9 cellular contexts compared by ENCODE assay signal in the genomic region with DNA sequence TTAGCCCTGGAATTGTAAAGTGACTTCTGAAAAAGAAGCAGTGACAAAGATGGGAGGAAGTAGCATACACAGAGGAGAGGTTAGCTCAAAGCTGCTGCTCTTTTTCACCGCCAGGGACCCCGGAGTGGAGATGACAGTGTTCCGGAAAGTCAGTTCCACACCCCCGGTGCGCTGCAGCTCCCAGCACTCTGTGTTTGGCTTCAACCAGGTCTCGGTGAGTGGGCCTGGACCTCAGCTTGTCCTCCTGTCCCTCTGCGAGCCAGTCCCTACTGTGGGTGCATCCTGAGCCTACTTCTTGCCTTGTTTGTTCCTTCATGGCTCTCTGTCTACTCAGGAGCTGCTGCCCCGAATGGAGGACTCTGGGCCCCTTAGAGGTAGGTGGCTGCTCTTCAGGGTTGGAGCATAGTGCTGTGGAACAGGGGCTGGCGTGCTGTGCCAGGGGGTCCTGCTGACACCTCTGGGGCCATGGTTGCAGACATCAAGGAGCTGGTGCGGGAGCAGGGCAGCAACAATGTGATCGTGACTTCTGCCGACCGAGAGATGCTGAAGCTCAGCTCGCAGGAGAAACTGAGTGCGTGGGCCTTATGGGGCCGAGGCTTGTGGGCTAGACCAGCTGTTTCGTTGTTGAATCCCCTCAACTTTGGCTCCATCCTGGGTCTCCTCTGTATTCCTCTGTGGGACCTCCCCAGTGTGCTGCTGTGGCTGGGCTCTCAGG. TPM values are rescaled to one million over a fixed set of nuclear protein-coding genes. Genes with fewer than 3 reads are reported as not detected.
DNase-seq lines count a peak whose midpoint lies in the region; ATAC-seq, FAIRE-seq and TF ChIP-seq lines count a peak whose summit lies in the region.
"Had no signal": no experiment of that assay in that cellular context is flagged by ENCODE, and none has a peak within 500 bp of the region (broad histone marks: within the 10 kb centered on the region; RNA-seq: fewer than 3 reads in every experiment).

No MANE protein-coding gene starts in this region.

- H3K4me1 Mint-ChIP-seq in CD4-positive, alpha-beta T cell (ENCODE audit: low read depth) = peaks cover 38% of the 10 kb centered on the region
- peaks cover 16 to 31% of the 10 kb centered on the region in 2 donors for H3K4me1 Mint-ChIP-seq in natural killer cell treated with Interleukin-12 subunit alpha and Interleukin-12 subunit beta and Interleukin-15 and Interleukin-18, amount 100 ng/mL, for 72 hours (ENCODE audit: low read depth in 2 of 2)

- CTCF ChIA-PET in CD4-positive, alpha-beta T cell (lab: Charles Lee) = interaction anchor here (1.5 to 3.1 kb wide), 3 partner anchors 9 to 94 kb away, joined by 4 to 9 read pairs (median 6); partner anchors contain the start of genes KAT5 and SIPA1
- CTCF ChIA-PET in K562 (lab: Yijun Ruan, JAX; ENCODE audit: low intra/inter-chr PET ratio) = no interaction called here

- peaks cover 17 to 63% of the 10 kb centered on the region in 2 experiments for H3K4me1 ChIP-seq in K562 (replicated peaks in 1 of 2; ENCODE audit: control insufficient read depth in 2 of 2, insufficient read depth in 2 of 2, low read length in 2 of 2)

- in situ Hi-C loops in K562 (cut with MboI) = no loop called here

- POLR2A ChIA-PET in CD4-positive, alpha-beta T cell (lab: Charles Lee) = interaction anchor here (0.7 to 6.0 kb wide), 5 partner anchors 9 to 163 kb away, joined by 3 to 79 read pairs (median 50); partner anchors contain the start of genes RELA and SIPA1
- POLR2A ChIA-PET in K562 (lab: Yijun Ruan, JAX) = interaction anchor here (0.6 to 1.0 kb wide), 3 partner anchors 10 to 381 kb away, joined by 3 to 5 read pairs (median 3); no protein-coding TSS in a partner anchor

- peak overlapping the region; percentile 85 to 97; a peak in 3 of 4 replicates for H3K9ac ChIP-seq in K562 (ENCODE audit: insufficient read depth in 1 of 2, low read depth in 2 of 2, low read length in 2 of 2)

- peak overlapping the region; percentile 81 for H3K27ac Mint-ChIP-seq in CD4-positive, alpha-beta T cell
- H3K27ac Mint-ChIP-seq in natural killer cell treated with Interleukin-12 subunit alpha and Interleukin-12 subunit beta and Interleukin-15 and Interleukin-18, amount 100 ng/mL, for 72 hours = peak overlapping the region; percentile 75 to 84

- TSS peak; percentile 49 for BruUV-seq in K562 (replicated peaks; lab: Mats Ljungman, UMichigan)

- no peak overlapping the region for H2AFZ ChIP-seq in K562 (ENCODE audit: low read depth, low read length)

- H3K36me3 Mint-ChIP-seq in CD4-positive, alpha-beta T cell (ENCODE audit: low read depth) = peaks cover 66% of the 10 kb centered on the region
- H3K36me3 Mint-ChIP-seq in natural killer cell treated with Interleukin-12 subunit alpha and Interleukin-12 subunit beta and Interleukin-15 and Interleukin-18, amount 100 ng/mL, for 72 hours = peaks cover 8% of the 10 kb centered on the region

- no peaks in the 10 kb centered on the region for H3K9me3 Mint-ChIP-seq in CD4-positive, alpha-beta T cell
- H3K9me3 Mint-ChIP-seq in natural killer cell treated with Interleukin-12 subunit alpha and Interleukin-12 subunit beta and Interleukin-15 and Interleukin-18, amount 100 ng/mL, for 72 hours = no peaks in the 10 kb centered on the region

- TF ChIP-seq RAD21 in K562 (CRISPR knock-in tag; conservative IDR thresholded peaks at IDR 0.05 in 1 of 2, IDR thresholded peaks at IDR 0.05 in 1 of 2) = no peak

- no peak for ATAC-seq in CD4-positive, alpha-beta T cell (ENCODE audit: poor library complexity)
- ATAC-seq in K562 (no peak), GM19455 (IDR thresholded peaks at IDR 0.05; ENCODE audit: unreplicated experiment) (no peak)
- ATAC-seq in natural killer cell treated with Interleukin-12 subunit alpha and Interleukin-12 subunit beta and Interleukin-15 and Interleukin-18, amount 100 ng/mL, for 72 hours = no peak
- ATAC-seq: pancreas had no signal

- DNase-seq in CD4-positive, alpha-beta T cell = no peak
- no peak for DNase-seq in Jurkat, Clone E6-1 (ENCODE audit: low read depth, low spot score)
- no peak for DNase-seq in K562 (ENCODE audit: extremely low read depth in 1 of 4, low spot score in 3 of 4)
- DNase-seq in natural killer cell treated with Interleukin-12 subunit alpha and Interleukin-12 subunit beta and Interleukin-15 and Interleukin-18, amount 100 ng/mL, for 72 hours (ENCODE audit: low spot score) = no peak
- no peak for DNase-seq in anterior cingulate cortex (lab: John Stamatoyannopoulos, UW)
- DNase-seq in UCSD-AML1 (lab: John Stamatoyannopoulos, UW; ENCODE audit: unreplicated experiment) = no peak
- no peak for DNase-seq in NCI-H69 (lab: John Stamatoyannopoulos, UW)

- H3K9me3 ChIP-seq in CD4-positive, alpha-beta T cell (ENCODE audit: control insufficient read depth, low read length) = no peaks in the 10 kb centered on the region
- no peaks in the 10 kb centered on the region for H3K9me3 ChIP-seq in K562 (replicated peaks; ENCODE audit: control insufficient read depth, insufficient read depth, low read depth, low read length)
- H3K9me3 ChIP-seq: pancreas had no signal

- no peaks in the 10 kb centered on the region for H3K27me3 Mint-ChIP-seq in CD4-positive, alpha-beta T cell
- H3K27me3 Mint-ChIP-seq in natural killer cell treated with Interleukin-12 subunit alpha and Interleukin-12 subunit beta and Interleukin-15 and Interleukin-18, amount 100 ng/mL, for 72 hours = no peaks in the 10 kb centered on the region

- no peaks in the 10 kb centered on the region for H3K9me1 ChIP-seq in K562 (ENCODE audit: control insufficient read depth, insufficient read depth, low read length)

- H3K27me3 ChIP-seq in CD4-positive, alpha-beta T cell (ENCODE audit: control insufficient read depth, insufficient read depth, low read length) = no peaks in the 10 kb centered on the region
- H3K27me3 ChIP-seq in K562 (ENCODE audit: control insufficient read depth in 2 of 2, insufficient read depth in 2 of 2, low read length in 2 of 2) = no peaks in the 10 kb centered on the region
- H3K27me3 ChIP-seq: pancreas had no signal

- WGBS in K562 (ENCODE audit: insufficient coverage, low coverage, missing lambda C conversion rate) = 91% methylated on average over 17 of the region's 17 CpGs

- no peak for TF ChIP-seq CTCF in CD4-positive, alpha-beta T cell (IDR thresholded peaks at IDR 0.05)
- TF ChIP-seq CTCF in K562 (IDR thresholded peaks at IDR 0.05 in 2 of 3, conservative IDR thresholded peaks at IDR 0.05 in 1 of 3; ENCODE audit: insufficient read depth in 2 of 3, low read depth in 1 of 3, low read length in 3 of 3) = no peak

- H3K79me2 ChIP-seq in K562 (ENCODE audit: control insufficient read depth, insufficient read depth, low read length) = peaks cover 52% of the 10 kb centered on the region

- intact Hi-C loops in CD4-positive, alpha-beta T cell (cut with DNase I, micrococcal nuclease) = loop anchor here (2.0 to 5.0 kb wide), 4 partner anchors 22 to 240 kb away; partner anchors contain the start of genes CFL1 (in 1 of the 2), KAT5 (in 1 of the 2) and SIPA1 (in 1 of the 2)
- intact Hi-C loops in K562 (cut with micrococcal nuclease) = no loop called here

- TF ChIP-seq POLR2A in K562 (conservative IDR thresholded peaks at IDR 0.05) = no peak

- peak overlapping the region; percentile 97 for H3K4me3 ChIP-seq in Jurkat, Clone E6-1 (ENCODE audit: low read length)
- peak overlapping the region; percentile 94 for H3K4me3 ChIP-seq in K562

- peak overlapping the region; percentile 96 for H3K4me3 Mint-ChIP-seq in CD4-positive, alpha-beta T cell
- H3K4me3 Mint-ChIP-seq in natural killer cell treated with Interleukin-12 subunit alpha and Interleukin-12 subunit beta and Interleukin-15 and Interleukin-18, amount 100 ng/mL, for 72 hours = peak overlapping the region; percentile 98

- H3K4me2 ChIP-seq in K562 (ENCODE audit: insufficient read depth, low read length) = peak overlapping the region; percentile 90

- no peak overlapping the region for H3K27ac ChIP-seq in CD4-positive, alpha-beta T cell (ENCODE audit: low read depth, low read length)
- H3K27ac ChIP-seq in K562 (ENCODE audit: extremely low read depth, low read depth, low read length) = no peak overlapping the region; the same call in 2 of the 3 replicates
- H3K27ac ChIP-seq: pancreas had no signal

- no peaks in the 10 kb centered on the region; the same call in 1 of the 2 replicates for H4K20me1 ChIP-seq in K562 (replicated peaks; ENCODE audit: control insufficient read depth, insufficient read depth, low read length)

- peaks cover 60% of the 10 kb centered on the region; the same call in 2 of the 3 replicates for H3K36me3 ChIP-seq in K562 (ENCODE audit: control insufficient read depth, insufficient read depth, low read length)

- no peak for TF ChIP-seq EP300 in K562 (IDR thresholded peaks at IDR 0.05; ENCODE audit: low read length)

- FAIRE-seq in K562 (lab: Jason Lieb, UNC) = no peak
- FAIRE-seq: pancreas had no signal

RNA-seq across cellular contexts. Expression of gene PCNX3, which starts 1.7 kb away (rescaled TPM):
- total RNA-seq in CD4-positive, alpha-beta T cell = 10 to 100 TPM; 37.3 to 40.5 TPM
- 29.9 TPM for polyA plus RNA-seq in Jurkat, Clone E6-1 (2012; ENCODE audit: insufficient read depth, insufficient read length)
- total RNA-seq in K562 (2011; cell fraction: chromatin; rRNA removed; ENCODE audit: low replicate concordance) = 75.0 and 267 TPM in 2 replicates
- total RNA-seq in K562 (2011; cell fraction: nucleolus; rRNA removed) = 170 and 187 TPM in 2 replicates
- total RNA-seq in K562 (2011; cell fraction: nucleoplasm; rRNA removed) = 110 and 119 TPM in 2 replicates
- 21.3 and 24.3 TPM in 2 replicates for total RNA-seq in K562 (2014; rRNA removed)
- 2.5 and 4.3 TPM in 2 replicates for total RNA-seq in K562 (2014; rRNA removed; fragmentation: Illumina TruSeq; extraction: Trizol)
- 13.9 and 14.1 TPM in 2 replicates for total RNA-seq in K562 (2015; rRNA removed; fragmentation: Illumina TruSeq; extraction: Trizol)
- total RNA-seq in K562 (2021) = 40.0 and 47.8 TPM in 2 replicates
- polyA plus RNA-seq in K562 (2011; rRNA removed) = 9.2 and 19.0 TPM in 2 replicates
- 17.7 and 33.4 TPM in 2 replicates for polyA plus RNA-seq in K562 (2011; cell fraction: cytosol; rRNA removed)
- 87.8 and 157 TPM in 2 replicates for polyA plus RNA-seq in K562 (2011; cell fraction: nucleus; rRNA removed)
- 25.3 and 40.1 TPM in 2 replicates for polyA plus RNA-seq in K562 (2012)
- polyA plus RNA-seq in K562 (2014; fragmentation: Illumina TruSeq; extraction: Trizol) = 12.8 and 28.6 TPM in 2 replicates
- under 1 TPM; 0.11 to 0.29 TPM for polyA plus RNA-seq in K562 (2014; fragmentation: Nextera tagmentation; extraction: Ambion mirVana)
- 30.1 and 32.8 TPM in 2 replicates for polyA plus RNA-seq in K562 (2014; rRNA removed)
- polyA minus RNA-seq in K562 (2011; rRNA and poly(A)+ RNA removed) = 8.4 and 10.6 TPM in 2 replicates
- polyA minus RNA-seq in K562 (2011; cell fraction: cytosol; rRNA and poly(A)+ RNA removed) = 25.9 and 35.1 TPM in 2 replicates
- polyA minus RNA-seq in K562 (2011; cell fraction: nucleus; rRNA and poly(A)+ RNA removed) = 43.0 and 43.9 TPM in 2 replicates
- total RNA-seq in natural killer cell treated with Interleukin-12 subunit alpha and Interleukin-12 subunit beta and Interleukin-15 and Interleukin-18, amount 100 ng/mL, for 72 hours = 10 to 100 TPM; 65.1 to 96.9 TPM

RNA-seq across cellular contexts. Expression of gene MAP3K11, which starts 3.3 kb away (rescaled TPM):
- 10 to 100 TPM; 45.2 to 45.8 TPM for total RNA-seq in CD4-positive, alpha-beta T cell
- polyA plus RNA-seq in Jurkat, Clone E6-1 (2012; ENCODE audit: insufficient read depth, insufficient read length) = 37.0 TPM
- total RNA-seq in K562 (2011; cell fraction: chromatin; rRNA removed; ENCODE audit: low replicate concordance) = 60.6 and 168 TPM in 2 replicates
- total RNA-seq in K562 (2011; cell fraction: nucleolus; rRNA removed) = 72.6 and 83.4 TPM in 2 replicates
- 51.5 and 63.5 TPM in 2 replicates for total RNA-seq in K562 (2011; cell fraction: nucleoplasm; rRNA removed)
- total RNA-seq in K562 (2014; rRNA removed) = 28.7 and 39.9 TPM in 2 replicates
- 5.4 and 9.0 TPM in 2 replicates for total RNA-seq in K562 (2014; rRNA removed; fragmentation: Illumina TruSeq; extraction: Trizol)
- total RNA-seq in K562 (2015; rRNA removed; fragmentation: Illumina TruSeq; extraction: Trizol) = 18.2 and 20.5 TPM in 2 replicates
- total RNA-seq in K562 (2021) = 42.7 and 47.7 TPM in 2 replicates
- 13.1 and 18.0 TPM in 2 replicates for polyA plus RNA-seq in K562 (2011; rRNA removed)
- 19.3 and 52.1 TPM in 2 replicates for polyA plus RNA-seq in K562 (2011; cell fraction: cytosol; rRNA removed)
- polyA plus RNA-seq in K562 (2011; cell fraction: nucleus; rRNA removed) = 31.1 and 52.1 TPM in 2 replicates
- 35.9 and 37.4 TPM in 2 replicates for polyA plus RNA-seq in K562 (2012)
- polyA plus RNA-seq in K562 (2014; fragmentation: Illumina TruSeq; extraction: Trizol) = 12.2 and 23.0 TPM in 2 replicates
- polyA plus RNA-seq in K562 (2014; fragmentation: Nextera tagmentation; extraction: Ambion mirVana) = 1 to 10 TPM in 1 of 2 experiments, under 1 TPM in 1; 0.77 to 1.6 TPM
- 25.0 and 31.6 TPM in 2 replicates for polyA plus RNA-seq in K562 (2014; rRNA removed)
- 14.7 TPM in 2 replicates for polyA minus RNA-seq in K562 (2011; rRNA and poly(A)+ RNA removed)
- polyA minus RNA-seq in K562 (2011; cell fraction: cytosol; rRNA and poly(A)+ RNA removed) = 23.4 and 26.2 TPM in 2 replicates
- 24.2 and 31.1 TPM in 2 replicates for polyA minus RNA-seq in K562 (2011; cell fraction: nucleus; rRNA and poly(A)+ RNA removed)
- 10 to 100 TPM; 81.1 to 83.3 TPM for total RNA-seq in natural killer cell treated with Interleukin-12 subunit alpha and Interleukin-12 subunit beta and Interleukin-15 and Interleukin-18, amount 100 ng/mL, for 72 hours

RNA-seq across cellular contexts. Expression of gene SIPA1, which starts 20.6 kb away (rescaled TPM):
- 100 to 1,000 TPM; 272 to 298 TPM for total RNA-seq in CD4-positive, alpha-beta T cell
- 41.1 TPM for polyA plus RNA-seq in Jurkat, Clone E6-1 (2012; ENCODE audit: insufficient read depth, insufficient read length)
- total RNA-seq in K562 (2011; cell fraction: chromatin; rRNA removed; ENCODE audit: low replicate concordance) = 26.8 and 126 TPM in 2 replicates
- total RNA-seq in K562 (2011; cell fraction: nucleolus; rRNA removed) = 79.4 and 96.4 TPM in 2 replicates
- total RNA-seq in K562 (2011; cell fraction: nucleoplasm; rRNA removed) = 35.7 and 43.0 TPM in 2 replicates
- 45.7 and 56.0 TPM in 2 replicates for total RNA-seq in K562 (2014; rRNA removed)
- total RNA-seq in K562 (2014; rRNA removed; fragmentation: Illumina TruSeq; extraction: Trizol) = 12.4 and 14.2 TPM in 2 replicates
- total RNA-seq in K562 (2015; rRNA removed; fragmentation: Illumina TruSeq; extraction: Trizol) = 28.3 and 29.2 TPM in 2 replicates
- 83.1 and 85.8 TPM in 2 replicates for total RNA-seq in K562 (2021)
- polyA plus RNA-seq in K562 (2011; rRNA removed) = 16.8 and 31.3 TPM in 2 replicates
- 19.5 and 74.2 TPM in 2 replicates for polyA plus RNA-seq in K562 (2011; cell fraction: cytosol; rRNA removed)
- polyA plus RNA-seq in K562 (2011; cell fraction: nucleus; rRNA removed) = 72.0 and 175 TPM in 2 replicates
- polyA plus RNA-seq in K562 (2012) = 54.8 and 65.0 TPM in 2 replicates
- polyA plus RNA-seq in K562 (2014; fragmentation: Illumina TruSeq; extraction: Trizol) = 15.5 and 30.0 TPM in 2 replicates
- 1 to 10 TPM in 1 of 2 experiments, under 1 TPM in 1; 0.25 to 1.4 TPM for polyA plus RNA-seq in K562 (2014; fragmentation: Nextera tagmentation; extraction: Ambion mirVana)
- polyA plus RNA-seq in K562 (2014; rRNA removed) = 34.7 and 37.2 TPM in 2 replicates
- polyA minus RNA-seq in K562 (2011; rRNA and poly(A)+ RNA removed) = 15.4 and 26.3 TPM in 2 replicates
- polyA minus RNA-seq in K562 (2011; cell fraction: cytosol; rRNA and poly(A)+ RNA removed) = 43.1 and 44.1 TPM in 2 replicates
- polyA minus RNA-seq in K562 (2011; cell fraction: nucleus; rRNA and poly(A)+ RNA removed) = 26.3 and 33.0 TPM in 2 replicates
- total RNA-seq in natural killer cell treated with Interleukin-12 subunit alpha and Interleukin-12 subunit beta and Interleukin-15 and Interleukin-18, amount 100 ng/mL, for 72 hours = 100 to 1,000 TPM; 139 to 140 TPM

RNA-seq across cellular contexts. Expression of gene KCNK7, which starts 21.7 kb away (rescaled TPM):
- 1 to 10 TPM; 4.9 to 5.0 TPM for total RNA-seq in CD4-positive, alpha-beta T cell
- polyA plus RNA-seq in Jurkat, Clone E6-1 (2012; ENCODE audit: insufficient read depth, insufficient read length) = 1.4 TPM
- total RNA-seq in K562 (2011; cell fraction: chromatin; rRNA removed; ENCODE audit: low replicate concordance) = 0.33 and 1.00 TPM in 2 replicates
- 0.26 TPM in 1 of 2 replicates, not detected in the other for total RNA-seq in K562 (2011; cell fraction: nucleolus; rRNA removed)
- 0.29 TPM in 1 of 2 replicates, not detected in the other for total RNA-seq in K562 (2011; cell fraction: nucleoplasm; rRNA removed)
- total RNA-seq in K562 (2014; rRNA removed) (not detected in 2 replicates), K562 (2014; rRNA removed; fragmentation: Illumina TruSeq; extraction: Trizol) (not detected in 2 replicates), K562 (2015; rRNA removed; fragmentation: Illumina TruSeq; extraction: Trizol) (not detected in 2 replicates), K562 (2021) (0.40 TPM in 1 of 2 replicates, not detected in the other)
- polyA plus RNA-seq in K562 (2011; rRNA removed) (not detected in 2 replicates), K562 (2014; fragmentation: Illumina TruSeq; extraction: Trizol) (not detected in 2 replicates), K562 (2014; fragmentation: Nextera tagmentation; extraction: Ambion mirVana) (not detected), K562 (2014; rRNA removed) (0.07 TPM in 1 of 2 replicates, not detected in the other)
- polyA plus RNA-seq in K562 (2011; cell fraction: cytosol; rRNA removed) = 0.28 TPM in 1 of 2 replicates, not detected in the other
- not detected in 2 replicates for polyA plus RNA-seq in K562 (2011; cell fraction: nucleus; rRNA removed)
- 0.39 and 0.58 TPM in 2 replicates for polyA plus RNA-seq in K562 (2012)
- not detected in 2 replicates for polyA minus RNA-seq in K562 (2011; rRNA and poly(A)+ RNA removed)
- not detected in 2 replicates for polyA minus RNA-seq in K562 (2011; cell fraction: cytosol; rRNA and poly(A)+ RNA removed)
- 0.27 TPM in 1 of 2 replicates, not detected in the other for polyA minus RNA-seq in K562 (2011; cell fraction: nucleus; rRNA and poly(A)+ RNA removed)
- 1 to 10 TPM; 2.3 to 2.8 TPM for total RNA-seq in natural killer cell treated with Interleukin-12 subunit alpha and Interleukin-12 subunit beta and Interleukin-15 and Interleukin-18, amount 100 ng/mL, for 72 hours

RNA-seq across cellular contexts. Expression of gene EHBP1L1, which starts 41.4 kb away (rescaled TPM):
- 10 to 100 TPM; 82.6 to 88.5 TPM for total RNA-seq in CD4-positive, alpha-beta T cell
- polyA plus RNA-seq in Jurkat, Clone E6-1 (2012; ENCODE audit: insufficient read depth, insufficient read length) = 37.5 TPM
- total RNA-seq in K562 (2011; cell fraction: chromatin; rRNA removed; ENCODE audit: low replicate concordance) = 131 and 234 TPM in 2 replicates
- 106 and 109 TPM in 2 replicates for total RNA-seq in K562 (2011; cell fraction: nucleolus; rRNA removed)
- 106 and 124 TPM in 2 replicates for total RNA-seq in K562 (2011; cell fraction: nucleoplasm; rRNA removed)
- 80.6 and 98.7 TPM in 2 replicates for total RNA-seq in K562 (2014; rRNA removed)
- total RNA-seq in K562 (2014; rRNA removed; fragmentation: Illumina TruSeq; extraction: Trizol) = 24.2 and 28.8 TPM in 2 replicates
- 26.3 and 29.2 TPM in 2 replicates for total RNA-seq in K562 (2015; rRNA removed; fragmentation: Illumina TruSeq; extraction: Trizol)
- 60.9 and 87.1 TPM in 2 replicates for total RNA-seq in K562 (2021)
- 19.2 and 29.8 TPM in 2 replicates for polyA plus RNA-seq in K562 (2011; rRNA removed)
- polyA plus RNA-seq in K562 (2011; cell fraction: cytosol; rRNA removed) = 22.0 and 75.3 TPM in 2 replicates
- 63.0 and 156 TPM in 2 replicates for polyA plus RNA-seq in K562 (2011; cell fraction: nucleus; rRNA removed)
- 47.0 and 62.8 TPM in 2 replicates for polyA plus RNA-seq in K562 (2012)
- polyA plus RNA-seq in K562 (2014; fragmentation: Illumina TruSeq; extraction: Trizol) = 36.9 and 50.9 TPM in 2 replicates
- under 1 TPM; 0.03 to 0.38 TPM for polyA plus RNA-seq in K562 (2014; fragmentation: Nextera tagmentation; extraction: Ambion mirVana)
- 56.4 and 61.3 TPM in 2 replicates for polyA plus RNA-seq in K562 (2014; rRNA removed)
- 15.6 and 21.1 TPM in 2 replicates for polyA minus RNA-seq in K562 (2011; rRNA and poly(A)+ RNA removed)
- polyA minus RNA-seq in K562 (2011; cell fraction: cytosol; rRNA and poly(A)+ RNA removed) = 50.6 and 59.1 TPM in 2 replicates
- polyA minus RNA-seq in K562 (2011; cell fraction: nucleus; rRNA and poly(A)+ RNA removed) = 17.2 and 21.5 TPM in 2 replicates
- 100 to 1,000 TPM; 156 to 188 TPM for total RNA-seq in natural killer cell treated with Interleukin-12 subunit alpha and Interleukin-12 subunit beta and Interleukin-15 and Interleukin-18, amount 100 ng/mL, for 72 hours
